Comparison of ENCODE assay signal across 1 cellular context in the genomic region with DNA sequence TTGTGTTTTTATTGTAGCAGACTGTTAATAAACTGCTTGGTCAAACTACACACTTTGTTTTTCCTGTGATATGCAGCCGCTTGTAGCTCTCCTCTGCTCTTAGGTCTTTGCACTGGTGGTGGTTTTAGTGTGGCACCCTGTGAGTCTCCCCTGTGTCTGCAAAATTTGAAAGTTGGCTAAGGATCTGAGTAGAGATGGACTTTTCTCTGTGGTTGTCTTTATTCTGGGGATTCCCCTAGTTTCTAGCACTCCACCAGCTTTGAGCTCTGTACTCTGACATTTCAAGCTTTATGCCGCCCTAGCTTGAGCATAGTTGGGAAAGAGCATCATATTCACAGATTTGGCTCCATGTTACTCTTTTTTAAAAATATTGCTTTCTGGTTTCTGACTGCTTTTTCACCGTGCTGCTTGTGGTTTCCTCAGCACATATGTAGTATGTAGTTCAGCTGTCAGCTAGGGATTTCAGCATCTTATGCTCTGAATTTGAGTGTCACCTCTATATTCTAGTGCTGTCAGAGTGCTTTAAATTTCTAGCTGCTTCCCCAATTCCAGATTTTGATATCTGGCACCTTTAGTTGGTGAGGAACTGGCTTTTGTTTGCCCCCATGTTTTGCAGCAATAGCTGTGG.
TF ChIP-seq lines count a peak whose summit lies in the region.

No MANE protein-coding gene starts in this region.

TF ChIP-seq in GM12878, 131 proteins besides CTCF, POLR2A, EP300 and RAD21 (continued from another document):
- TF ChIP-seq FOXM1 (IDR thresholded peaks at IDR 0.05; ENCODE audit: low read depth, low read length) (0 out of 2 replicates have a peak, but pooled peaks have one; percentile 8), ASH2L (IDR thresholded peaks at IDR 0.05; ENCODE audit: borderline replicate concordance, low read depth) (no peak), MYC (IDR thresholded peaks at IDR 0.05; ENCODE audit: insufficient read depth, insufficient read length, insufficient replicate concordance, low read length, severe bottlenecking) (no peak), STAT3 (IDR thresholded peaks at IDR 0.05; ENCODE audit: low read depth, low read length) (no peak), POLR2AphosphoS5 (IDR thresholded peaks at IDR 0.05; ENCODE audit: low read length) (no peak; the same call in 1 of the 2 replicates), ZNF384 (IDR thresholded peaks at IDR 0.05; ENCODE audit: borderline replicate concordance, low read depth, low read length) (0 out of 2 replicates have a peak, but pooled peaks have one; percentile 23), JUNB (IDR thresholded peaks at IDR 0.05) (no peak), ZNF217 (IDR thresholded peaks at IDR 0.05) (no peak), GATAD2B (conservative IDR thresholded peaks at IDR 0.05; ENCODE audit: low read depth) (no peak), ATF7 (IDR thresholded peaks at IDR 0.05; ENCODE audit: low read depth) (no peak), RUNX3 (IDR thresholded peaks at IDR 0.05; ENCODE audit: low read length) (peak; percentile 77), SUPT20H (IDR thresholded peaks at IDR 0.05; ENCODE audit: borderline replicate concordance, control insufficient read depth, low read depth, low read length) (no peak), TCF12 (IDR thresholded peaks at IDR 0.05; ENCODE audit: low read depth, low read length) (no peak), HCFC1 (IDR thresholded peaks at IDR 0.05; ENCODE audit: low read length) (no peak), ZNF622 (IDR thresholded peaks at IDR 0.05) (no peak), CUX1 (IDR thresholded peaks at IDR 0.05; ENCODE audit: insufficient replicate concordance, low read depth, low read length) (no peak), NFXL1 (IDR thresholded peaks at IDR 0.05; ENCODE audit: borderline replicate concordance) (no peak), HDAC2 (IDR thresholded peaks at IDR 0.05) (no peak), SUZ12 (IDR thresholded peaks at IDR 0.05; ENCODE audit: unreplicated experiment) (no peak), MTA2 (IDR thresholded peaks at IDR 0.05; ENCODE audit: low read depth) (no peak), ZBED1 (IDR thresholded peaks at IDR 0.05; ENCODE audit: borderline replicate concordance) (no peak), SMAD1 (IDR thresholded peaks at IDR 0.05; ENCODE audit: low read depth, partially characterized antibody) (peak; percentile 28), ZBTB40 (IDR thresholded peaks at IDR 0.05; ENCODE audit: borderline replicate concordance) (no peak), CBX5 (IDR thresholded peaks at IDR 0.05; ENCODE audit: low read depth) (0 out of 2 replicates have a peak, but pooled peaks have one; percentile 59), MEF2A (IDR thresholded peaks at IDR 0.05; ENCODE audit: insufficient read depth, low read depth, low read length) (no peak), SMC3 (IDR thresholded peaks at IDR 0.05; ENCODE audit: borderline replicate concordance, low read length) (no peak), MXI1 (IDR thresholded peaks at IDR 0.05; ENCODE audit: low read depth, low read length) (peak; percentile 16; the same call in 1 of the 2 replicates), ETV6 (conservative IDR thresholded peaks at IDR 0.05 in 1 of 2, IDR thresholded peaks at IDR 0.05 in 1 of 2; ENCODE audit: borderline replicate concordance in 1 of 2, low read depth in 1 of 2) (no peak), NKRF (conservative IDR thresholded peaks at IDR 0.05) (no peak), PKNOX1 (IDR thresholded peaks at IDR 0.05) (peak; percentile 52; the same call in 1 of the 2 replicates), EGR1 (IDR thresholded peaks at IDR 0.05; ENCODE audit: borderline replicate concordance in 1 of 2, low read depth in 2 of 2, low read length in 2 of 2) (no peak), NBN (IDR thresholded peaks at IDR 0.05) (peak; percentile 23; the same call in 1 of the 2 replicates), RELA (IDR thresholded peaks at IDR 0.05; ENCODE audit: borderline replicate concordance, partially characterized antibody) (no peak), CEBPB (IDR thresholded peaks at IDR 0.05; ENCODE audit: borderline replicate concordance in 1 of 2, low read depth in 2 of 2, low read length in 2 of 2) (no peak), SIX5 (IDR thresholded peaks at IDR 0.05; ENCODE audit: low read depth, low read length, severe bottlenecking) (no peak)
- TF ChIP-seq, protein P1, sequence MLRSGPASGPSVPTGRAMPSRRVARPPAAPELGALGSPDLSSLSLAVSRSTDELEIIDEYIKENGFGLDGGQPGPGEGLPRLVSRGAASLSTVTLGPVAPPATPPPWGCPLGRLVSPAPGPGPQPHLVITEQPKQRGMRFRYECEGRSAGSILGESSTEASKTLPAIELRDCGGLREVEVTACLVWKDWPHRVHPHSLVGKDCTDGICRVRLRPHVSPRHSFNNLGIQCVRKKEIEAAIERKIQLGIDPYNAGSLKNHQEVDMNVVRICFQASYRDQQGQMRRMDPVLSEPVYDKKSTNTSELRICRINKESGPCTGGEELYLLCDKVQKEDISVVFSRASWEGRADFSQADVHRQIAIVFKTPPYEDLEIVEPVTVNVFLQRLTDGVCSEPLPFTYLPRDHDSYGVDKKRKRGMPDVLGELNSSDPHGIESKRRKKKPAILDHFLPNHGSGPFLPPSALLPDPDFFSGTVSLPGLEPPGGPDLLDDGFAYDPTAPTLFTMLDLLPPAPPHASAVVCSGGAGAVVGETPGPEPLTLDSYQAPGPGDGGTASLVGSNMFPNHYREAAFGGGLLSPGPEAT (IDR thresholded peaks at IDR 0.05; ENCODE audit: low read depth), result peak; percentile 54
- TF ChIP-seq, protein P2, sequence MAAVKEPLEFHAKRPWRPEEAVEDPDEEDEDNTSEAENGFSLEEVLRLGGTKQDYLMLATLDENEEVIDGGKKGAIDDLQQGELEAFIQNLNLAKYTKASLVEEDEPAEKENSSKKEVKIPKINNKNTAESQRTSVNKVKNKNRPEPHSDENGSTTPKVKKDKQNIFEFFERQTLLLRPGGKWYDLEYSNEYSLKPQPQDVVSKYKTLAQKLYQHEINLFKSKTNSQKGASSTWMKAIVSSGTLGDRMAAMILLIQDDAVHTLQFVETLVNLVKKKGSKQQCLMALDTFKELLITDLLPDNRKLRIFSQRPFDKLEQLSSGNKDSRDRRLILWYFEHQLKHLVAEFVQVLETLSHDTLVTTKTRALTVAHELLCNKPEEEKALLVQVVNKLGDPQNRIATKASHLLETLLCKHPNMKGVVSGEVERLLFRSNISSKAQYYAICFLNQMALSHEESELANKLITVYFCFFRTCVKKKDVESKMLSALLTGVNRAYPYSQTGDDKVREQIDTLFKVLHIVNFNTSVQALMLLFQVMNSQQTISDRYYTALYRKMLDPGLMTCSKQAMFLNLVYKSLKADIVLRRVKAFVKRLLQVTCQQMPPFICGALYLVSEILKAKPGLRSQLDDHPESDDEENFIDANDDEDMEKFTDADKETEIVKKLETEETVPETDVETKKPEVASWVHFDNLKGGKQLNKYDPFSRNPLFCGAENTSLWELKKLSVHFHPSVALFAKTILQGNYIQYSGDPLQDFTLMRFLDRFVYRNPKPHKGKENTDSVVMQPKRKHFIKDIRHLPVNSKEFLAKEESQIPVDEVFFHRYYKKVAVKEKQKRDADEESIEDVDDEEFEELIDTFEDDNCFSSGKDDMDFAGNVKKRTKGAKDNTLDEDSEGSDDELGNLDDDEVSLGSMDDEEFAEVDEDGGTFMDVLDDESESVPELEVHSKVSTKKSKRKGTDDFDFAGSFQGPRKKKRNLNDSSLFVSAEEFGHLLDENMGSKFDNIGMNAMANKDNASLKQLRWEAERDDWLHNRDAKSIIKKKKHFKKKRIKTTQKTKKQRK (IDR thresholded peaks at IDR 0.05; ENCODE audit: low read depth, low read length), result no peak
- TF ChIP-seq, protein P3, sequence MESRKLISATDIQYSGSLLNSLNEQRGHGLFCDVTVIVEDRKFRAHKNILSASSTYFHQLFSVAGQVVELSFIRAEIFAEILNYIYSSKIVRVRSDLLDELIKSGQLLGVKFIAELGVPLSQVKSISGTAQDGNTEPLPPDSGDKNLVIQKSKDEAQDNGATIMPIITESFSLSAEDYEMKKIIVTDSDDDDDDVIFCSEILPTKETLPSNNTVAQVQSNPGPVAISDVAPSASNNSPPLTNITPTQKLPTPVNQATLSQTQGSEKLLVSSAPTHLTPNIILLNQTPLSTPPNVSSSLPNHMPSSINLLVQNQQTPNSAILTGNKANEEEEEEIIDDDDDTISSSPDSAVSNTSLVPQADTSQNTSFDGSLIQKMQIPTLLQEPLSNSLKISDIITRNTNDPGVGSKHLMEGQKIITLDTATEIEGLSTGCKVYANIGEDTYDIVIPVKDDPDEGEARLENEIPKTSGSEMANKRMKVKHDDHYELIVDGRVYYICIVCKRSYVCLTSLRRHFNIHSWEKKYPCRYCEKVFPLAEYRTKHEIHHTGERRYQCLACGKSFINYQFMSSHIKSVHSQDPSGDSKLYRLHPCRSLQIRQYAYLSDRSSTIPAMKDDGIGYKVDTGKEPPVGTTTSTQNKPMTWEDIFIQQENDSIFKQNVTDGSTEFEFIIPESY (IDR thresholded peaks at IDR 0.05), result no peak
